10 cellular contexts compared by ENCODE assay signal in genomic region chr11:126857860-126858808, GRCh38.
DNase-seq lines count a peak whose midpoint lies in the region; ATAC-seq and TF ChIP-seq lines count a peak whose summit lies in the region.
"Had no signal": no experiment of that assay in that cellular context is flagged by ENCODE, and none has a peak within 500 bp of the region (broad histone marks: within the 10 kb centered on the region; RNA-seq: fewer than 3 reads in every experiment).

No MANE protein-coding gene starts in this region.

- BruUV-seq in MCF 10A (replicated peaks; lab: Mats Ljungman, UMichigan) = no TSS peak

- H3K9me3 Mint-ChIP-seq in glutamatergic neuron (ENCODE audit: unreplicated experiment) (peaks cover 6% of the 10 kb centered on the region), endothelial cell (ENCODE audit: unreplicated experiment) (no peaks in the 10 kb centered on the region), MCF 10A (ENCODE audit: unreplicated experiment) (peaks cover 22% of the 10 kb centered on the region)
- no peaks in the 10 kb centered on the region for H3K9me3 Mint-ChIP-seq in activated CD8-positive, alpha-beta T cell treated with anti-CD3 and anti-CD28 coated beads for 36 hours
- H3K9me3 Mint-ChIP-seq: activated naive CD4-positive, alpha-beta T cell treated with anti-CD3 and anti-CD28 coated beads, Interleukin-2, amount 10 ng/mL, durations not matched to agents 7 days and 5 days had no signal

- H3K36me3 Mint-ChIP-seq in glutamatergic neuron (ENCODE audit: unreplicated experiment) (peaks cover 6% of the 10 kb centered on the region), endothelial cell (ENCODE audit: low read depth, unreplicated experiment) (no peaks in the 10 kb centered on the region), MCF 10A (ENCODE audit: insufficient read depth, unreplicated experiment) (no peaks in the 10 kb centered on the region)
- no peaks in the 10 kb centered on the region for H3K36me3 Mint-ChIP-seq in activated CD8-positive, alpha-beta T cell treated with anti-CD3 and anti-CD28 coated beads for 36 hours (ENCODE audit: low read depth)
- H3K36me3 Mint-ChIP-seq: activated naive CD4-positive, alpha-beta T cell treated with anti-CD3 and anti-CD28 coated beads, Interleukin-2, amount 10 ng/mL, durations not matched to agents 7 days and 5 days had no signal

- POLR2A ChIA-PET in activated CD8-positive, alpha-beta T cell treated with anti-CD3 and anti-CD28 coated beads for 36 hours (lab: Charles Lee) = no interaction called here
- POLR2A ChIA-PET in MCF 10A (lab: Yijun Ruan, JAX) = no interaction called here

- H3K27me3 Mint-ChIP-seq in glutamatergic neuron (ENCODE audit: unreplicated experiment) = no peaks in the 10 kb centered on the region
- peaks cover 3% of the 10 kb centered on the region for H3K27me3 Mint-ChIP-seq in endothelial cell (ENCODE audit: unreplicated experiment)
- no peaks in the 10 kb centered on the region for H3K27me3 Mint-ChIP-seq in activated CD8-positive, alpha-beta T cell treated with anti-CD3 and anti-CD28 coated beads for 36 hours
- H3K27me3 Mint-ChIP-seq in MCF 10A (ENCODE audit: insufficient read depth, unreplicated experiment) = no peaks in the 10 kb centered on the region
- H3K27me3 Mint-ChIP-seq: activated naive CD4-positive, alpha-beta T cell treated with anti-CD3 and anti-CD28 coated beads, Interleukin-2, amount 10 ng/mL, durations not matched to agents 7 days and 5 days had no signal

- DNase-seq in DMS79 (lab: John Stamatoyannopoulos, UW) (peak; percentile 82), NCI-H2081 (lab: John Stamatoyannopoulos, UW) (peak; percentile 98 to 99), RPMI7951 (ENCODE audit: low read depth) (peak; percentile 70), glutamatergic neuron (peak; percentile 24), endothelial cell (ENCODE audit: low spot score) (no peak), MCF 10A (ENCODE audit: unreplicated experiment) (no peak)
- DNase-seq in activated CD8-positive, alpha-beta T cell treated with anti-CD3 and anti-CD28 coated beads for 36 hours = no peak
- no peak for DNase-seq in activated CD4-positive, alpha-beta T cell treated with anti-CD3 and anti-CD28 coated beads, Interleukin-2, amount 50 U/mL, for 4 hours
- DNase-seq: activated naive CD4-positive, alpha-beta T cell treated with anti-CD3 and anti-CD28 coated beads, Interleukin-2, amount 10 ng/mL, durations not matched to agents 7 days and 5 days; stimulated activated naive CD8-positive, alpha-beta T cell treated with anti-CD3 and anti-CD28 coated beads, Interleukin-15, amount 100 ng/mL, for 72 hours had no signal

- no peak overlapping the region for H3K4me3 Mint-ChIP-seq in glutamatergic neuron (ENCODE audit: unreplicated experiment)
- no peak overlapping the region for H3K4me3 Mint-ChIP-seq in endothelial cell (ENCODE audit: unreplicated experiment)
- H3K4me3 Mint-ChIP-seq in activated CD8-positive, alpha-beta T cell treated with anti-CD3 and anti-CD28 coated beads for 36 hours = no peak overlapping the region
- no peak overlapping the region for H3K4me3 Mint-ChIP-seq in MCF 10A (ENCODE audit: unreplicated experiment)
- H3K4me3 Mint-ChIP-seq: activated naive CD4-positive, alpha-beta T cell treated with anti-CD3 and anti-CD28 coated beads, Interleukin-2, amount 10 ng/mL, durations not matched to agents 7 days and 5 days; stimulated activated naive CD8-positive, alpha-beta T cell treated with anti-CD3 and anti-CD28 coated beads, Interleukin-15, amount 100 ng/mL, for 72 hours had no signal

- H3K27ac Mint-ChIP-seq in glutamatergic neuron (ENCODE audit: unreplicated experiment) = no peak overlapping the region
- H3K27ac Mint-ChIP-seq in endothelial cell (ENCODE audit: unreplicated experiment) = no peak overlapping the region
- no peak overlapping the region for H3K27ac Mint-ChIP-seq in activated CD8-positive, alpha-beta T cell treated with anti-CD3 and anti-CD28 coated beads for 36 hours
- H3K27ac Mint-ChIP-seq in MCF 10A (ENCODE audit: low read depth, unreplicated experiment) = no peak overlapping the region
- H3K27ac Mint-ChIP-seq: activated naive CD4-positive, alpha-beta T cell treated with anti-CD3 and anti-CD28 coated beads, Interleukin-2, amount 10 ng/mL, durations not matched to agents 7 days and 5 days; stimulated activated naive CD8-positive, alpha-beta T cell treated with anti-CD3 and anti-CD28 coated beads, Interleukin-15, amount 100 ng/mL, for 72 hours had no signal

- CTCF ChIA-PET in activated CD8-positive, alpha-beta T cell treated with anti-CD3 and anti-CD28 coated beads for 36 hours (lab: Charles Lee) = no interaction called here
- CTCF ChIA-PET in MCF 10A (lab: Yijun Ruan, JAX) = interaction anchor here (0.7 kb wide), 1 partner anchor 153 kb away, joined by 4 read pairs; no protein-coding TSS in a partner anchor

- no peak for TF ChIP-seq CTCF in glutamatergic neuron (IDR thresholded peaks at IDR 0.05; ENCODE audit: partially characterized antibody, unreplicated experiment)
- TF ChIP-seq CTCF in endothelial cell (IDR thresholded peaks at IDR 0.05; ENCODE audit: unreplicated experiment) = no peak
- TF ChIP-seq CTCF in activated CD8-positive, alpha-beta T cell treated with anti-CD3 and anti-CD28 coated beads for 36 hours (IDR thresholded peaks at IDR 0.05) = no peak
- TF ChIP-seq CTCF in MCF 10A (IDR thresholded peaks at IDR 0.05; ENCODE audit: unreplicated experiment) = no peak

- no peak for ATAC-seq in activated CD8-positive, alpha-beta T cell treated with anti-CD3 and anti-CD28 coated beads for 36 hours
- ATAC-seq: stimulated activated naive CD8-positive, alpha-beta T cell treated with anti-CD3 and anti-CD28 coated beads, Interleukin-15, amount 100 ng/mL, for 72 hours had no signal

- intact Hi-C loops in activated CD8-positive, alpha-beta T cell treated with anti-CD3 and anti-CD28 coated beads for 36 hours (cut with micrococcal nuclease) = no loop called here
- intact Hi-C loops in MCF 10A (cut with micrococcal nuclease) = no loop called here

- peaks cover 9% of the 10 kb centered on the region for H3K4me1 Mint-ChIP-seq in glutamatergic neuron (ENCODE audit: low read depth, unreplicated experiment)
- H3K4me1 Mint-ChIP-seq in endothelial cell (ENCODE audit: unreplicated experiment) = no peaks in the 10 kb centered on the region
- H3K4me1 Mint-ChIP-seq in activated CD8-positive, alpha-beta T cell treated with anti-CD3 and anti-CD28 coated beads for 36 hours (ENCODE audit: low read depth) = no peaks in the 10 kb centered on the region
- no peaks in the 10 kb centered on the region for H3K4me1 Mint-ChIP-seq in MCF 10A (ENCODE audit: insufficient read depth, unreplicated experiment)
- H3K4me1 Mint-ChIP-seq: activated naive CD4-positive, alpha-beta T cell treated with anti-CD3 and anti-CD28 coated beads, Interleukin-2, amount 10 ng/mL, durations not matched to agents 7 days and 5 days; stimulated activated naive CD8-positive, alpha-beta T cell treated with anti-CD3 and anti-CD28 coated beads, Interleukin-15, amount 100 ng/mL, for 72 hours had no signal

Comparison
In these comparisons a context has a peak if more than half of its experiments do, and no peak if none do; other contexts are left out.
1. DNase-seq: peak in DMS79 (single experiment), NCI-H2081 (2 of 2), RPMI7951 (single experiment) and glutamatergic neuron (single experiment); none in endothelial cell (single experiment), activated CD8-positive, alpha-beta T cell treated with anti-CD3 and anti-CD28 coated beads for 36 hours (single experiment), activated CD4-positive, alpha-beta T cell treated with anti-CD3 and anti-CD28 coated beads, Interleukin-2, amount 50 U/mL, for 4 hours (0 of 2) and MCF 10A (single experiment).